ENCODE assay signal across 6 cellular contexts in genomic region chr9:89937051-89937450, GRCh38.
"Had no signal": no experiment of that assay in that cellular context is flagged by ENCODE, and none has a peak within 500 bp of the region (broad histone marks: within the 10 kb centered on the region; RNA-seq: fewer than 3 reads in every experiment).

No MANE protein-coding gene starts in this region.

- H3K27ac Mint-ChIP-seq: IgD-negative memory B cell had no signal

- DNase-seq: IMR-90, KBM-7 had no signal

- FAIRE-seq: HTR-8/SVneo, K562 had no signal

- H3K9me3 Mint-ChIP-seq: IgD-negative memory B cell had no signal

- ATAC-seq: K562 had no signal

- H3K36me3 Mint-ChIP-seq: IgD-negative memory B cell had no signal

- H3K4me3 ChIP-seq: K562 had no signal

- H3K27ac ChIP-seq: HL-60 had no signal

- H3K4me3 Mint-ChIP-seq: IgD-negative memory B cell had no signal
